Comparison of ENCODE assay signal across 12 cellular contexts in the genomic region with DNA sequence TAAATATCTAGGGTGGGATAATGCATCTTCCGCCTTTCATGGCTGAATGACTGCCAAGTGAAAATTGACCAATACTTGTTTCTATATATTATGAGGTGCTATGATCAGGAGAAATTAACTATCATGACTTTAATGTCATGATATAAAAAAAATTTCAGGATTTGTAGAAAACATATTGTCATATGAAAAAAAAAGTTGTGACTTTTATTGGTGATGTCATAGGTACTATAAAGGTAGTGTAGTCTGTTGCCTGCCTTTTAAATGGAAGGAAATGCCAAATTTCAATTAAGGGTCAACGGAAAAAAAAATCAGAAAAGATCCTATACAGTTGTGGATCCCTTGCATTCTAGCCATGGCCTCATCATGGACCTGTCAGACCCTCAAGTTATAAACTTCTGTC. TPM values are rescaled to one million over a fixed set of nuclear protein-coding genes. Genes with fewer than 3 reads are reported as not detected.
"Had no signal": no experiment of that assay in that cellular context is flagged by ENCODE, and none has a peak within 500 bp of the region (broad histone marks: within the 10 kb centered on the region; RNA-seq: fewer than 3 reads in every experiment).

No MANE protein-coding gene starts in this region.

- FAIRE-seq: H1, H54 had no signal

- H3K9me3 ChIP-seq: HAP-1 had no signal

- ATAC-seq: GM23338, HCT116 had no signal

- H3K4me3 ChIP-seq: GM23248, GM23338, HAP-1 had no signal

- DNase-seq: GM23248, GOT3, H7, H9, HCEC 1CT, HFFc6 had no signal

- H3K4me2 ChIP-seq: GM23338 had no signal

- H3K27ac ChIP-seq: GM23248 had no signal

- H3K4me1 ChIP-seq: HAP-1 had no signal

- H3K36me3 ChIP-seq: HAP-1 had no signal

- H3K9ac ChIP-seq: GM23248 had no signal

- H2AFZ ChIP-seq: GM23248, GM23338 had no signal

RNA-seq across cellular contexts. Expression of a gene that starts 15.5 kb away (rescaled TPM):
- total RNA-seq: GM23248, H4, HFFc6 had no signal
- polyA plus RNA-seq: GM23248 had no signal
